ENCODE assay signal across 2 cellular contexts in the genomic region with DNA sequence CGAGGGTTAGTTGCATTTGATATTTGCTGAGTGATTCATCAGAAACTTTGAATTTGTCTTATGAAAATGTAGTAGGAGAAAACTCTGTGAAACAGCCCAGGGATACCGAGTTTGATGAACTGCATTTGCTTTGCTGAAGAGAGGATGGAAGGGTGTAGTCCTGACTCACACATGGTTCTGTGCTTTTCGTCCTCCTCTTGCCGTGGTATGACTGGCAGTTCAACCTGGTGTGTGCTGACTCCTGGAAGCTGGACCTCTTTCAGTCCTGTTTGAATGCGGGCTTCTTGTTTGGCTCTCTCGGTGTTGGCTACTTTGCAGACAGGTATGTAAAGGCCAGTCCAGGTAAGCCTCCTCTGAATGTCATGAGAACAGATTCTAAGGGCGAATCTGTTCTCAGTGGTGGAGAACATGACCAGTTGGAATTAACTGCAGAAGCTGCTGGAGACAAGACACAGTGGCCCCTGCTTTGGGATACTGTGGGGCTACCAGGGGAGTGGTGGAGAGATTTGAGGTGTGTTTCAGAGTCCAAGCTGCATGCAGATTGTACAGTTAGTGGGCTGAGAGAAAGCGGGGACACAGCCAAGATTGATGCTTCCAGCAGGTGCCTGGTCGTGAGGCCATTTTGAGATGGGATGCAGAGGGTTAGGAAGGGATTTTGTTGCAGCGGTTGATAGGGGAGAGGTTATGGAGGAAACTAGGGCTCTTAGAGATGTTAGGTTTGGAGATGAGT.
TF ChIP-seq lines count a peak whose summit lies in the region.

No MANE protein-coding gene starts in this region.

TF ChIP-seq in SK-N-SH, 30 proteins besides CTCF, POLR2A, EP300 and RAD21 (continued from another document):
- TF ChIP-seq EZH2phosphoT487 (IDR thresholded peaks at IDR 0.05; ENCODE audit: borderline replicate concordance, low read depth) (no peak), FOSL2 (IDR thresholded peaks at IDR 0.05; ENCODE audit: borderline replicate concordance, low read depth) (no peak)

TF ChIP-seq in HepG2, 621 proteins besides CTCF, POLR2A, EP300 and RAD21 (continued from another document):
- TF ChIP-seq, protein P1, sequence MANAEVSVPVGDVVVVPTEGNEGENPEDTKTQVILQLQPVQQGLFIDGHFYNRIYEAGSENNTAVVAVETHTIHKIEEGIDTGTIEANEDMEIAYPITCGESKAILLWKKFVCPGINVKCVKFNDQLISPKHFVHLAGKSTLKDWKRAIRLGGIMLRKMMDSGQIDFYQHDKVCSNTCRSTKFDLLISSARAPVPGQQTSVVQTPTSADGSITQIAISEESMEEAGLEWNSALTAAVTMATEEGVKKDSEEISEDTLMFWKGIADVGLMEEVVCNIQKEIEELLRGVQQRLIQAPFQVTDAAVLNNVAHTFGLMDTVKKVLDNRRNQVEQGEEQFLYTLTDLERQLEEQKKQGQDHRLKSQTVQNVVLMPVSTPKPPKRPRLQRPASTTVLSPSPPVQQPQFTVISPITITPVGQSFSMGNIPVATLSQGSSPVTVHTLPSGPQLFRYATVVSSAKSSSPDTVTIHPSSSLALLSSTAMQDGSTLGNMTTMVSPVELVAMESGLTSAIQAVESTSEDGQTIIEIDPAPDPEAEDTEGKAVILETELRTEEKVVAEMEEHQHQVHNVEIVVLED (CRISPR knock-in tag; IDR thresholded peaks at IDR 0.05; ENCODE audit: borderline replicate concordance) = no peak
- TF ChIP-seq, protein P2, sequence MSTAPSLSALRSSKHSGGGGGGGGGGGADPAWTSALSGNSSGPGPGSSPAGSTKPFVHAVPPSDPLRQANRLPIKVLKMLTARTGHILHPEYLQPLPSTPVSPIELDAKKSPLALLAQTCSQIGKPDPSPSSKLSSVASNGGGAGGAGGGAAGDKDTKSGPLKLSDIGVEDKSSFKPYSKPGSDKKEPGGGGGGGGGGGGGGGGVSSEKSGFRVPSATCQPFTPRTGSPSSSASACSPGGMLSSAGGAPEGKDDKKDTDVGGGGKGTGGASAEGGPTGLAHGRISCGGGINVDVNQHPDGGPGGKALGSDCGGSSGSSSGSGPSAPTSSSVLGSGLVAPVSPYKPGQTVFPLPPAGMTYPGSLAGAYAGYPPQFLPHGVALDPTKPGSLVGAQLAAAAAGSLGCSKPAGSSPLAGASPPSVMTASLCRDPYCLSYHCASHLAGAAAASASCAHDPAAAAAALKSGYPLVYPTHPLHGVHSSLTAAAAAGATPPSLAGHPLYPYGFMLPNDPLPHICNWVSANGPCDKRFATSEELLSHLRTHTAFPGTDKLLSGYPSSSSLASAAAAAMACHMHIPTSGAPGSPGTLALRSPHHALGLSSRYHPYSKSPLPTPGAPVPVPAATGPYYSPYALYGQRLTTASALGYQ (CRISPR knock-in tag; IDR thresholded peaks at IDR 0.05) = no peak
- TF ChIP-seq HOXA7 (CRISPR knock-in tag; IDR thresholded peaks at IDR 0.05) (no peak), ZNF124 (CRISPR knock-in tag; IDR thresholded peaks at IDR 0.05) (no peak), HOXA5 (CRISPR knock-in tag; IDR thresholded peaks at IDR 0.05) (no peak), ZNF75D (CRISPR knock-in tag; IDR thresholded peaks at IDR 0.05; ENCODE audit: borderline replicate concordance) (no peak)
- TF ChIP-seq, protein P3, sequence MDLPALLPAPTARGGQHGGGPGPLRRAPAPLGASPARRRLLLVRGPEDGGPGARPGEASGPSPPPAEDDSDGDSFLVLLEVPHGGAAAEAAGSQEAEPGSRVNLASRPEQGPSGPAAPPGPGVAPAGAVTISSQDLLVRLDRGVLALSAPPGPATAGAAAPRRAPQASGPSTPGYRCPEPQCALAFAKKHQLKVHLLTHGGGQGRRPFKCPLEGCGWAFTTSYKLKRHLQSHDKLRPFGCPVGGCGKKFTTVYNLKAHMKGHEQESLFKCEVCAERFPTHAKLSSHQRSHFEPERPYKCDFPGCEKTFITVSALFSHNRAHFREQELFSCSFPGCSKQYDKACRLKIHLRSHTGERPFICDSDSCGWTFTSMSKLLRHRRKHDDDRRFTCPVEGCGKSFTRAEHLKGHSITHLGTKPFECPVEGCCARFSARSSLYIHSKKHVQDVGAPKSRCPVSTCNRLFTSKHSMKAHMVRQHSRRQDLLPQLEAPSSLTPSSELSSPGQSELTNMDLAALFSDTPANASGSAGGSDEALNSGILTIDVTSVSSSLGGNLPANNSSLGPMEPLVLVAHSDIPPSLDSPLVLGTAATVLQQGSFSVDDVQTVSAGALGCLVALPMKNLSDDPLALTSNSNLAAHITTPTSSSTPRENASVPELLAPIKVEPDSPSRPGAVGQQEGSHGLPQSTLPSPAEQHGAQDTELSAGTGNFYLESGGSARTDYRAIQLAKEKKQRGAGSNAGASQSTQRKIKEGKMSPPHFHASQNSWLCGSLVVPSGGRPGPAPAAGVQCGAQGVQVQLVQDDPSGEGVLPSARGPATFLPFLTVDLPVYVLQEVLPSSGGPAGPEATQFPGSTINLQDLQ (CRISPR knock-in tag; IDR thresholded peaks at IDR 0.05) = no peak
